29 cellular contexts compared by ENCODE assay signal in the genomic region with DNA sequence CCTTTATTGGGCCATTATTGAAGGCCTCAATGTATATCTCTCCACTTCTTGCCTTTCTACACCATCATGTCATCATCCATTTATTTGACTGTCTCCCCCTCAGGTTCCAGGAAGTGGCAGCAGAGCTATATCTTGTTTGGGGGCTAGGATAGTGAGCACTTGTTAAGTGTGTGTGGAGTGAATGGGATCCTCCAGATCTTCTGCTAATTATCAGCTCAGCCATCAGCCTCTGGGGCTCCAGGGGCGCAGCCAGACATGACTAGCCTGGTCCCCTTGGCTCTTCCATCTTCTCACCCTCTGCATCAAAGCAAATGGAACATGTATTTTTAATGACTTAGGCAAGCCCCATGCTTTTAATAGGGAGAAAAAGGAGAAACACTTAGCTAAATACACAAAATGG.
"Had no signal": no experiment of that assay in that cellular context is flagged by ENCODE, and none has a peak within 500 bp of the region (broad histone marks: within the 10 kb centered on the region; RNA-seq: fewer than 3 reads in every experiment).

No MANE protein-coding gene starts in this region.

- H3K4me3 ChIP-seq: colonic mucosa, dorsolateral prefrontal cortex, gastrocnemius medialis, hepatocyte, ovary, skin epidermis, testis, transverse colon, uterus had no signal

- H3K36me3 ChIP-seq: colonic mucosa, gastrocnemius medialis, ovary, transverse colon, uterus, WERI-Rb-1 had no signal

- H3K27me3 ChIP-seq: colonic mucosa, dorsolateral prefrontal cortex, gastrocnemius medialis, hepatocyte, ovary, testis, transverse colon, uterus had no signal

- H3K9me3 Mint-ChIP-seq: mesothelial cell of epicardium; naive thymus-derived CD4-positive, alpha-beta T cell had no signal

- ATAC-seq: activated CD4-positive, CD25-positive, alpha-beta regulatory T cell treated with anti-CD3 and anti-CD28 coated beads, Interleukin-2, amount 50 U/mL, for 24 hours; gastrocnemius medialis; stimulated activated naive CD8-positive, alpha-beta T cell treated with anti-CD3 and anti-CD28 coated beads, Interleukin-15, Interleukin-2, amounts not matched to agents 100 U/mL and 50 U/mL, for 24 hours had no signal

- H3K27ac Mint-ChIP-seq: activated naive CD8-positive, alpha-beta T cell; mesothelial cell of epicardium; naive thymus-derived CD4-positive, alpha-beta T cell; progenitor cell of endocrine pancreas had no signal

- H3K27me3 Mint-ChIP-seq: activated naive CD8-positive, alpha-beta T cell; naive thymus-derived CD4-positive, alpha-beta T cell had no signal

- H3K4me3 Mint-ChIP-seq: activated naive CD8-positive, alpha-beta T cell; mesothelial cell of epicardium; naive thymus-derived CD4-positive, alpha-beta T cell had no signal

- H3K9me3 ChIP-seq: colonic mucosa, gastrocnemius medialis, ovary, testis, transverse colon, uterus had no signal

- H3K4me1 ChIP-seq: colonic mucosa had no signal

- H3K4me2 ChIP-seq: hepatocyte had no signal

- DNase-seq: activated CD4-positive, alpha-beta T cell treated with anti-CD3 and anti-CD28 coated beads for 48 hours; activated CD4-positive, alpha-beta T cell treated with anti-CD3 and anti-CD28 coated beads, Interleukin-2, amount 50 U/mL, for 48 hours; activated CD8-positive, alpha-beta memory T cell treated with anti-CD3 and anti-CD28 coated beads for 24 hours; activated effector memory CD4-positive, alpha-beta T cell treated with Interleukin-2 at 50 U/mL for 16 hours; activated naive CD4-positive, alpha-beta T cell treated with Interleukin-2 at 50 U/mL for 16 hours; cerebellar nuclear complex; colonic mucosa; dorsolateral prefrontal cortex; effector memory CD4-positive, alpha-beta T cell; erythroblast; gastrocnemius medialis; left cardiac atrium; mammary epithelial cell; naive thymus-derived CD4-positive, alpha-beta T cell; ovary; stimulated activated CD4-positive, alpha-beta T cell treated with anti-CD3 and anti-CD28 coated beads, Interleukin-12 subunit alpha, Interleukin-12 subunit beta, amount 100 ng/mL, for 4 hours; stimulated activated CD4-positive, alpha-beta T cell treated with anti-CD3 and anti-CD28 coated beads, Interleukin-4, amount 100 ng/mL, for 1 hour; stimulated activated naive CD8-positive, alpha-beta T cell treated with anti-CD3 and anti-CD28 coated beads, Interleukin-15, Interleukin-2, amounts not matched to agents 100 U/mL and 50 U/mL, for 24 hours; T-helper 9 cell; testis; transverse colon; uterus; WERI-Rb-1 had no signal

- H3K36me3 Mint-ChIP-seq: activated naive CD8-positive, alpha-beta T cell; mesothelial cell of epicardium; naive thymus-derived CD4-positive, alpha-beta T cell had no signal

- H3K27ac ChIP-seq: colonic mucosa, hepatocyte, ovary, testis, WERI-Rb-1 had no signal
